8 cellular contexts compared by ENCODE assay signal in the genomic region with DNA sequence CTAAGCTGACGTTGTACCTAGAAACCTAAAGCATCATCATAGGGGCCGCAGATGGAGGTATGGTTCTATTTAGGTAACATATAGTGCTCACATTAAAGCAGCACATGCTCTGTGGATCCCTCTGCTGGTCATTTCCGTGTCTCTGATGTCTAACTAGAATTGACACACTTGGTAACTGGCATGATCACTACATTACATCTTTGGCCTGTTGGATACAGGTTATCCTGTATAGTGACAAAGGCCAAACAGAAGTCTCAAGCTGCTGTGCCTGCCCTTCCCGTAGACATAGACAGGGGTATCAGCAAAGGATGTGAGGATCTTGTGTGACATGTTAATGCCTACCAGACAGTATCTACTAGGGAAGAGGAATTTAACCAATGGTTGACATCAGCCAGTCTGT. TPM values are rescaled to one million over a fixed set of nuclear protein-coding genes. Genes with fewer than 3 reads are reported as not detected.
DNase-seq lines count a peak whose midpoint lies in the region; ATAC-seq and TF ChIP-seq lines count a peak whose summit lies in the region.

No MANE protein-coding gene starts in this region.

- H3K36me3 ChIP-seq in ectodermal cell (ENCODE audit: control insufficient read depth, insufficient read depth, low read length): peaks cover 5% of the 10 kb centered on the region

- peak; percentile 59 for TF ChIP-seq CTCF in AG09309 (IDR thresholded peaks at IDR 0.05; ENCODE audit: control insufficient read depth, insufficient read depth, low read depth, low read length, missing control alignments)

- no peak for ATAC-seq in HG03108 (IDR thresholded peaks at IDR 0.05; ENCODE audit: unreplicated experiment)

- no peaks in the 10 kb centered on the region for H3K9me3 ChIP-seq in ectodermal cell (ENCODE audit: control insufficient read depth, low read length)

- no peak for DNase-seq in AG09309 (ENCODE audit: low read depth)
- peak; percentile 43 for DNase-seq in GM03348 (ENCODE audit: low spot score)
- DNase-seq in Jurkat, Clone E6-1 (ENCODE audit: low read depth, low spot score): peak; percentile 61
- DNase-seq in T-helper 9 cell: peak; percentile 11
- DNase-seq in mucosa of gallbladder (ENCODE audit: low spot score): peak; percentile 29
- DNase-seq in NK-92 (lab: John Stamatoyannopoulos, UW; ENCODE audit: unreplicated experiment): no peak

- 73 to 75% methylated on average over 4 of the region's 4 CpGs for WGBS in ectodermal cell, 2 experiments

- H3K4me3 ChIP-seq in AG09309 (ENCODE audit: control insufficient read depth, low read depth, low read length): no peak overlapping the region
- H3K4me3 ChIP-seq in Jurkat, Clone E6-1 (ENCODE audit: low read length): no peak overlapping the region
- no peak overlapping the region for H3K4me3 ChIP-seq in ectodermal cell (ENCODE audit: insufficient read depth, low read depth, low read length)

- H3K27me3 ChIP-seq in ectodermal cell (ENCODE audit: control insufficient read depth, insufficient read depth, low read length, poor library complexity, severe bottlenecking): no peaks in the 10 kb centered on the region

- peak overlapping the region; percentile 48 for H3K27ac ChIP-seq in ectodermal cell (ENCODE audit: insufficient read depth, low read depth, low read length, poor library complexity, severe bottlenecking)

- peaks cover 12% of the 10 kb centered on the region for H3K4me1 ChIP-seq in ectodermal cell (ENCODE audit: control insufficient read depth, insufficient read depth, low read length)

RNA-seq across cellular contexts. Expression of a gene that starts 51.2 kb away (rescaled TPM):
- 54.7 TPM for polyA plus RNA-seq in Jurkat, Clone E6-1 (2012; ENCODE audit: insufficient read depth, insufficient read length)
- polyA plus RNA-seq in ectodermal cell (2013, experiment 1 of 4): 82.0 TPM
- polyA plus RNA-seq in ectodermal cell (2013, experiment 2 of 4): 82.1 TPM
- polyA plus RNA-seq in ectodermal cell (2013, experiment 3 of 4): 74.3 TPM
- 79.5 TPM for polyA plus RNA-seq in ectodermal cell (2013, experiment 4 of 4)
- total RNA-seq in mucosa of gallbladder: 149 TPM

Comparison
In these comparisons a context has a peak if more than half of its experiments do, and no peak if none do; other contexts are left out.
1. DNase-seq: peak in GM03348 (single experiment), Jurkat, Clone E6-1 (single experiment), T-helper 9 cell (single experiment) and mucosa of gallbladder (single experiment); none in AG09309 (single experiment) and NK-92 (single experiment).